In genomic region chr5:2714026-2714425, GRCh38 we compare ENCODE assay signal across 33 cellular contexts. TPM values are rescaled to one million over a fixed set of nuclear protein-coding genes. Genes with fewer than 3 reads are reported as not detected.
"Had no signal": no experiment of that assay in that cellular context is flagged by ENCODE, and none has a peak within 500 bp of the region (broad histone marks: within the 10 kb centered on the region; RNA-seq: fewer than 3 reads in every experiment).

No MANE protein-coding gene starts in this region.

- H3K4me1 ChIP-seq: adrenal gland, ascending aorta, body of pancreas, breast epithelium had no signal

- DNase-seq: activated effector memory CD4-positive, alpha-beta T cell treated with anti-CD3 and anti-CD28 coated beads, Interleukin-2, amount 50 U/mL, for 16 hours; activated effector memory CD4-positive, alpha-beta T cell treated with Interleukin-2 at 50 U/mL for 16 hours; activated gamma-delta T cell; activated gamma-delta T cell treated with Interleukin-2 at 50 U/mL for 16 hours; activated naive CD4-positive, alpha-beta T cell; activated naive CD4-positive, alpha-beta T cell treated with anti-CD3 and anti-CD28 coated beads for 36 hours; activated naive CD4-positive, alpha-beta T cell treated with anti-CD3 and anti-CD28 coated beads, Interleukin-2, amount 10 ng/mL, durations not matched to agents 7 days and 5 days; activated naive CD4-positive, alpha-beta T cell treated with anti-CD3 and anti-CD28 coated beads, Interleukin-2, amount 50 U/mL, for 16 hours; activated naive CD4-positive, alpha-beta T cell treated with Interleukin-2 at 50 U/mL for 16 hours; activated naive CD8-positive, alpha-beta T cell treated with anti-CD3 and anti-CD28 coated beads for 36 hours; activated naive CD8-positive, alpha-beta T cell treated with anti-CD3 and anti-CD28 coated beads, Interleukin-2, amount 10 ng/mL, durations not matched to agents 7 days and 5 days; activated naive CD8-positive, alpha-beta T cell treated with anti-CD3 and anti-CD28 coated beads, Interleukin-2, amount 50 U/mL, for 24 hours; activated T-cell treated with anti-CD3 and anti-CD28 coated beads, Interleukin-2, amount 50 U/mL, for 1 hour; activated T-cell treated with anti-CD3 and anti-CD28 coated beads, Interleukin-2, amount 50 U/mL, for 24 hours; activated T-cell treated with anti-CD3 and anti-CD28 coated beads, Interleukin-2, amount 50 U/mL, for 4 hours; activated T-cell treated with anti-CD3 and anti-CD28 coated beads, Interleukin-2, amount 50 U/mL, for 48 hours; activated T-cell treated with anti-CD3 and anti-CD28 coated beads, Interleukin-2, amount 50 U/mL, for 72 hours; adrenal gland; amniotic stem cell; amygdala; anterior cingulate cortex; body of pancreas; brain microvascular endothelial cell; caudate nucleus; central memory CD4-positive, alpha-beta T cell; cerebellar nuclear complex had no signal

- H3K9me3 ChIP-seq: adrenal gland, ascending aorta, body of pancreas, breast epithelium had no signal

- H3K27ac ChIP-seq: adrenal gland, ascending aorta, body of pancreas, brain microvascular endothelial cell, breast epithelium, cardiac muscle cell had no signal

- H3K27me3 ChIP-seq: adrenal gland, ascending aorta, body of pancreas, brain microvascular endothelial cell, breast epithelium, cardiac muscle cell had no signal

- H3K4me3 ChIP-seq: adrenal gland, ascending aorta, body of pancreas, breast epithelium, cardiac muscle cell had no signal

- ATAC-seq: activated naive CD4-positive, alpha-beta T cell treated with anti-CD3 and anti-CD28 coated beads, Interleukin-2, amount 50 U/mL, for 72 hours; activated naive CD8-positive, alpha-beta T cell treated with anti-CD3 and anti-CD28 coated beads, Interleukin-2, amount 50 U/mL, for 24 hours; activated T-cell treated with anti-CD3 and anti-CD28 coated beads, Interleukin-2, amount 50 U/mL, for 4 hours; activated T-cell treated with anti-CD3 and anti-CD28 coated beads, Interleukin-2, amount 50 U/mL, for 72 hours; activated T-helper 17 cell treated with anti-CD3 and anti-CD28 coated beads, Interleukin-2, amount 50 U/mL, for 72 hours; body of pancreas had no signal

- H3K36me3 ChIP-seq: adrenal gland, ascending aorta, brain microvascular endothelial cell, breast epithelium, cardiac muscle cell had no signal

RNA-seq across cellular contexts. Expression of gene IRX2, which starts 37.5 kb away (rescaled TPM):
- total RNA-seq: activated naive CD4-positive, alpha-beta T cell treated with anti-CD3 and anti-CD28 coated beads for 36 hours; activated naive CD4-positive, alpha-beta T cell treated with anti-CD3 and anti-CD28 coated beads, Interleukin-2, amount 50 U/mL, for 72 hours; activated naive CD8-positive, alpha-beta T cell treated with anti-CD3 and anti-CD28 coated beads for 36 hours; activated naive CD8-positive, alpha-beta T cell treated with anti-CD3 and anti-CD28 coated beads, Interleukin-2, amount 10 ng/mL, durations not matched to agents 7 days and 5 days; activated T-cell treated with anti-CD3 and anti-CD28 coated beads, Interleukin-2, amount 50 U/mL, for 72 hours; activated T-helper 1 cell treated with anti-CD3 and anti-CD28 coated beads, Interleukin-12 subunit alpha, Interleukin-12 subunit beta, Interleukin-2, Interleukin-4 antibody, amounts not matched to agents 30 ng/mL and 10 ng/mL and 1 ng/mL, durations not matched to agents 14 hours and 24 hours and 36 hours; activated T-helper 17 cell treated with anti-CD3 and anti-CD28 coated beads, Interleukin-2, amount 50 U/mL, for 72 hours; activated T-helper 2 cell treated with anti-CD3 and anti-CD28 coated beads, Interferon-gamma antibody, Interleukin-2, Interleukin-4, amounts not matched to agents 10 μg/mL and 5 μg/mL and 100 μg/mL, durations not matched to agents 14 hours and 24 hours and 36 hours; ascending aorta had no signal
